Comparison of ENCODE assay signal across 8 cellular contexts in genomic region chr12:53098982-53099651, GRCh38. TPM values are rescaled to one million over a fixed set of nuclear protein-coding genes. Genes with fewer than 3 reads are reported as not detected.
DNase-seq lines count a peak whose midpoint lies in the region; ATAC-seq and TF ChIP-seq lines count a peak whose summit lies in the region.

No MANE protein-coding gene starts in this region.

- peak; percentile 52 for DNase-seq in NCI-H146 treated with DMSO at 0.1 percent for 48 hours (lab: John Stamatoyannopoulos, UW; ENCODE audit: unreplicated experiment)
- peak; percentile 68 to 84 (median 80) for DNase-seq in T-helper 1 cell
- peak; percentile 86 for DNase-seq in amniotic stem cell (lab: John Stamatoyannopoulos, UW)
- DNase-seq in left ventricle myocardium inferior: peak; percentile 93
- peak; percentile 92 to 96 for DNase-seq in psoas muscle
- peak in 1 of 2 donors; percentile 89 for DNase-seq in upper lobe of left lung

- TF ChIP-seq EP300 in upper lobe of left lung (IDR thresholded peaks at IDR 0.05): peak in 1 of 4 donors; percentile 23

- H3K27me3 ChIP-seq in left ventricle myocardium inferior (ENCODE audit: low read depth) (no peaks in the 10 kb centered on the region), psoas muscle (ENCODE audit: insufficient read depth in 3 of 3, low read length in 2 of 3) (no peaks in the 10 kb centered on the region), upper lobe of left lung (no peaks in the 10 kb centered on the region)

- peak; percentile 82 to 86 (median 84) for ATAC-seq in psoas muscle
- ATAC-seq in upper lobe of left lung (ENCODE audit: low FRiP score in 2 of 2): peak; percentile 77 to 90
- ATAC-seq in GM19455 (IDR thresholded peaks at IDR 0.05; ENCODE audit: unreplicated experiment): no peak

- no peaks in the 10 kb centered on the region for H3K9me3 ChIP-seq in left ventricle myocardium inferior (replicated peaks)
- no peaks in the 10 kb centered on the region for H3K9me3 ChIP-seq in psoas muscle
- H3K9me3 ChIP-seq in upper lobe of left lung: no peaks in the 10 kb centered on the region

- intact Hi-C loops in left ventricle myocardium inferior (cut with micrococcal nuclease) (no loop called here), psoas muscle (cut with DNase I) (loop anchor here (1.0 to 5.0 kb wide), 3 partner anchors 32 to 93 kb away; no protein-coding TSS in a partner anchor)

- peaks cover 20% of the 10 kb centered on the region for H3K36me3 ChIP-seq in left ventricle myocardium inferior
- no peaks in the 10 kb centered on the region for H3K36me3 ChIP-seq in psoas muscle (ENCODE audit: insufficient read depth in 1 of 2, low read depth in 1 of 2)
- no peaks in the 10 kb centered on the region for H3K36me3 ChIP-seq in upper lobe of left lung

- peak; percentile 92 for TF ChIP-seq CTCF in GM12872 (IDR thresholded peaks at IDR 0.05; ENCODE audit: insufficient read depth, low read depth, low read length)
- peak; percentile 100 for TF ChIP-seq CTCF in left ventricle myocardium inferior (IDR thresholded peaks at IDR 0.05; ENCODE audit: borderline replicate concordance)
- peak; percentile 97 for TF ChIP-seq CTCF in psoas muscle (IDR thresholded peaks at IDR 0.05)
- peak; percentile 86 to 97 (median 90) for TF ChIP-seq CTCF in upper lobe of left lung (IDR thresholded peaks at IDR 0.05)

- WGBS in psoas muscle, 3 donors: 18 to 25% (median 19%) methylated on average over 6 of the region's 6 CpGs
- WGBS in upper lobe of left lung, 2 donors: 16 to 17% methylated on average over 6 of the region's 6 CpGs

- H3K27ac ChIP-seq in left ventricle myocardium inferior (replicated peaks) (peak overlapping the region; percentile 95), psoas muscle (peak overlapping the region; percentile 62), upper lobe of left lung (peak overlapping the region; percentile 42 to 87 (median 86))

- TF ChIP-seq POLR2A in upper lobe of left lung (IDR thresholded peaks at IDR 0.05): no peak

- H3K4me3 ChIP-seq in left ventricle myocardium inferior: peak overlapping the region; percentile 80
- H3K4me3 ChIP-seq in psoas muscle: peak overlapping the region; percentile 29
- H3K4me3 ChIP-seq in upper lobe of left lung: peak overlapping the region in 2 of 4 donors; percentile 63 to 64

- H3K4me1 ChIP-seq in left ventricle myocardium inferior (peaks cover 43% of the 10 kb centered on the region), psoas muscle (peaks cover 5% of the 10 kb centered on the region), upper lobe of left lung (peaks cover 32 to 50% (median 42%) of the 10 kb centered on the region in 4 donors)

RNA-seq across cellular contexts. Expression of gene IGFBP6, which starts 1.6 kb away (rescaled TPM):
- total RNA-seq in left ventricle myocardium inferior (53.0 TPM), psoas muscle (10 to 100 TPM in 3 of 4 donors, 1 to 10 TPM in 1; 6.4 to 21.3 (median 18.1) TPM), upper lobe of left lung (100 to 1,000 TPM in 1 of 6 donors, 10 to 100 TPM in 5; 12.6 to 112 (median 48.9) TPM)
- polyA plus RNA-seq in psoas muscle: 10 to 100 TPM; 23.9 to 27.0 (median 25.5) TPM

RNA-seq across cellular contexts. Expression of gene SOAT2, which starts 4.2 kb away (rescaled TPM):
- total RNA-seq in left ventricle myocardium inferior (not detected), psoas muscle (not detected), upper lobe of left lung (1 to 10 TPM in 1 of 6 donors, under 1 TPM in 2, not detected in 3; 0.11 to 3.1 (median 0.13) TPM)
- polyA plus RNA-seq in psoas muscle: under 1 TPM; 0.05 to 0.07 (median 0.07) TPM

RNA-seq across cellular contexts. Expression of gene SPRYD3, which starts 19.9 kb away (rescaled TPM):
- total RNA-seq in left ventricle myocardium inferior (49.1 TPM), psoas muscle (10 to 100 TPM; 19.7 to 22.6 (median 21.7) TPM), upper lobe of left lung (10 to 100 TPM; 34.8 to 53.3 (median 46.7) TPM)
- polyA plus RNA-seq in psoas muscle: 10 to 100 TPM; 16.5 to 49.1 (median 34.2) TPM

RNA-seq across cellular contexts. Expression of gene TNS2, which starts 49.3 kb away (rescaled TPM):
- total RNA-seq in left ventricle myocardium inferior (109 TPM), psoas muscle (100 to 1,000 TPM in 1 of 4 donors, 10 to 100 TPM in 3; 39.4 to 132 (median 70.7) TPM), upper lobe of left lung (100 to 1,000 TPM in 5 of 6 donors, 10 to 100 TPM in 1; 99.1 to 703 (median 197) TPM)
- 10 to 100 TPM; 37.7 to 48.9 (median 47.1) TPM for polyA plus RNA-seq in psoas muscle
